Comparison of ENCODE assay signal across 7 cellular contexts in genomic region chr4:20773144-20773997, GRCh38.
DNase-seq lines count a peak whose midpoint lies in the region; ATAC-seq and TF ChIP-seq lines count a peak whose summit lies in the region.

No MANE protein-coding gene starts in this region.

- H3K36me3 ChIP-seq in left lung (no peaks in the 10 kb centered on the region), stomach (no peaks in the 10 kb centered on the region)

- H3K27me3 ChIP-seq in left lung (no peaks in the 10 kb centered on the region), stomach (no peaks in the 10 kb centered on the region)

- no peak overlapping the region for H3K27ac ChIP-seq in left lung
- no peak overlapping the region for H3K27ac ChIP-seq in stomach

- no peaks in the 10 kb centered on the region for H3K9me3 ChIP-seq in left lung
- H3K9me3 ChIP-seq in stomach = no peaks in the 10 kb centered on the region

- no peak for TF ChIP-seq EP300 in stomach (IDR thresholded peaks at IDR 0.05)

- intact Hi-C loops in left lung (cut with DNase I) (loop anchor here in 1 of 2 donors (10.0 kb wide), 2 partner anchors 361 to 691 kb away; no protein-coding TSS in a partner anchor), stomach (cut with DNase I; ENCODE audit: low total_unique reads) (loop anchor here (10.0 kb wide), 1 partner anchor 701 kb away; no protein-coding TSS in a partner anchor)

- WGBS in stomach, 5 donors = 24 to 32% (median 25%) methylated on average over 14 of the region's 14 CpGs

- no peak for TF ChIP-seq POLR2A in stomach (IDR thresholded peaks at IDR 0.05)

- TF ChIP-seq CTCF in choroid plexus epithelial cell (conservative IDR thresholded peaks at IDR 0.05; ENCODE audit: low read depth, low read length) (peak; percentile 81), left lung (IDR thresholded peaks at IDR 0.05) (peak; percentile 52 to 54), stomach (IDR thresholded peaks at IDR 0.05) (peak in 4 of 7 experiments; percentile 25 to 65 (median 48))

- H3K4me1 ChIP-seq in left lung = no peaks in the 10 kb centered on the region
- H3K4me1 ChIP-seq in stomach = peaks cover 0 to 8% (median 3%) of the 10 kb centered on the region in 4 donors

- H3K4me3 ChIP-seq in choroid plexus epithelial cell (ENCODE audit: low read depth, low read length) (peak overlapping the region; percentile 20), left lung (no peak overlapping the region), stomach (no peak overlapping the region)

- ATAC-seq in GM21825 (IDR thresholded peaks at IDR 0.05; ENCODE audit: unreplicated experiment) = peak; percentile 83
- peak; percentile 99 for ATAC-seq in left lung

- DNase-seq in GM04504 (ENCODE audit: low read depth) (peak; percentile 24), LoVo (ENCODE audit: low spot score) (peak; percentile 45), SHP77 (lab: John Stamatoyannopoulos, UW) (peak; percentile 18 to 35), choroid plexus epithelial cell (ENCODE audit: low read depth) (peak; percentile 83), left lung (peak in 1 of 2 donors; percentile 34), stomach (peak; percentile 28)
